1 cellular context compared by ENCODE assay signal in genomic region chr12:93122569-93123091, GRCh38.
A peak's percentile ranks its signal among the peaks of the same experiment; 100 is the strongest.
TF ChIP-seq lines count a peak whose summit lies in the region.

No MANE protein-coding gene starts in this region.

TF ChIP-seq in HepG2, 621 proteins besides CTCF, POLR2A, EP300 and RAD21 (continued from another document and continues in another):
- TF ChIP-seq ZNF570 (CRISPR knock-in tag; IDR thresholded peaks at IDR 0.05; ENCODE audit: borderline replicate concordance) (no peak), MZF1 (CRISPR knock-in tag; IDR thresholded peaks at IDR 0.05; ENCODE audit: borderline replicate concordance) (no peak), RBAK (CRISPR knock-in tag; IDR thresholded peaks at IDR 0.05) (no peak), THAP9 (CRISPR knock-in tag; IDR thresholded peaks at IDR 0.05; ENCODE audit: borderline replicate concordance) (no peak), ZNF597 (CRISPR knock-in tag; IDR thresholded peaks at IDR 0.05) (no peak), ZNF558 (CRISPR knock-in tag; IDR thresholded peaks at IDR 0.05; ENCODE audit: borderline replicate concordance) (no peak), TRIM22 (IDR thresholded peaks at IDR 0.05) (no peak), GMEB1 (CRISPR knock-in tag; IDR thresholded peaks at IDR 0.05; ENCODE audit: borderline replicate concordance) (no peak), ZNF354B (CRISPR knock-in tag; IDR thresholded peaks at IDR 0.05) (no peak), SP5 (CRISPR knock-in tag; IDR thresholded peaks at IDR 0.05; ENCODE audit: borderline replicate concordance, low read depth) (no peak), ZNF383 (CRISPR knock-in tag; IDR thresholded peaks at IDR 0.05; ENCODE audit: borderline replicate concordance) (no peak), LCORL (IDR thresholded peaks at IDR 0.05) (no peak), LCORL (CRISPR knock-in tag; IDR thresholded peaks at IDR 0.05) (peak; percentile 36; the same call in 1 of the 2 replicates), RNF2 (conservative IDR thresholded peaks at IDR 0.05; ENCODE audit: low read depth) (no peak), ZNF432 (CRISPR knock-in tag; IDR thresholded peaks at IDR 0.05; ENCODE audit: borderline replicate concordance) (no peak), ZNF333 (CRISPR knock-in tag; IDR thresholded peaks at IDR 0.05; ENCODE audit: borderline replicate concordance) (no peak), ZNF30 (CRISPR knock-in tag; IDR thresholded peaks at IDR 0.05) (no peak), ZNF674 (CRISPR knock-in tag; IDR thresholded peaks at IDR 0.05; ENCODE audit: low read depth) (no peak), HNRNPL (IDR thresholded peaks at IDR 0.05; ENCODE audit: low read depth, low read length) (no peak), TFAP4 (IDR thresholded peaks at IDR 0.05; ENCODE audit: borderline replicate concordance, low read depth) (no peak), ELK4 (CRISPR knock-in tag; IDR thresholded peaks at IDR 0.05; ENCODE audit: borderline replicate concordance) (no peak), KDM5B (CRISPR knock-in tag; IDR thresholded peaks at IDR 0.05; ENCODE audit: borderline replicate concordance) (no peak), SATB2 (CRISPR knock-in tag; IDR thresholded peaks at IDR 0.05) (no peak), CBX2 (IDR thresholded peaks at IDR 0.05; ENCODE audit: low read depth, low read length) (no peak), CBX2 (CRISPR knock-in tag; IDR thresholded peaks at IDR 0.05; ENCODE audit: low read depth) (no peak), FLYWCH1 (CRISPR knock-in tag; IDR thresholded peaks at IDR 0.05) (no peak), ZNF605 (CRISPR knock-in tag; IDR thresholded peaks at IDR 0.05) (no peak), SOX5 (CRISPR knock-in tag; IDR thresholded peaks at IDR 0.05; ENCODE audit: borderline replicate concordance) (peak; percentile 28; the same call in 1 of the 2 replicates), SP140L (CRISPR knock-in tag; IDR thresholded peaks at IDR 0.05; ENCODE audit: borderline replicate concordance) (no peak), TEF (CRISPR knock-in tag; IDR thresholded peaks at IDR 0.05) (no peak), CERS6 (CRISPR knock-in tag; IDR thresholded peaks at IDR 0.05) (no peak), ATF5 (CRISPR knock-in tag; IDR thresholded peaks at IDR 0.05; ENCODE audit: low read depth) (no peak), ZNF749 (CRISPR knock-in tag; IDR thresholded peaks at IDR 0.05; ENCODE audit: borderline replicate concordance) (no peak), ZNF670 (CRISPR knock-in tag; IDR thresholded peaks at IDR 0.05; ENCODE audit: borderline replicate concordance) (no peak), ATF4 (CRISPR knock-in tag; IDR thresholded peaks at IDR 0.05) (peak in 1 of 2 experiments; percentile 92; a peak in 2 of 4 replicates), NR2F1 (CRISPR knock-in tag; IDR thresholded peaks at IDR 0.05) (no peak), NR2C2 (CRISPR knock-in tag; IDR thresholded peaks at IDR 0.05; ENCODE audit: borderline replicate concordance) (peak; percentile 76), FOXP1 (IDR thresholded peaks at IDR 0.05) (no peak; the same call in 1 of the 2 replicates), FOXP1 (CRISPR knock-in tag; IDR thresholded peaks at IDR 0.05) (peak; percentile 62), ZNF430 (CRISPR knock-in tag; IDR thresholded peaks at IDR 0.05) (no peak), ZNF124 (CRISPR knock-in tag; IDR thresholded peaks at IDR 0.05) (0 out of 2 replicates have a peak, but pooled peaks have one; percentile 56), SETDB1 (CRISPR knock-in tag; IDR thresholded peaks at IDR 0.05; ENCODE audit: borderline replicate concordance) (no peak), ETV6 (CRISPR knock-in tag; conservative IDR thresholded peaks at IDR 0.05) (no peak), TBL1XR1 (IDR thresholded peaks at IDR 0.05; ENCODE audit: borderline replicate concordance, low read length, partially characterized antibody) (no peak), SMC3 (IDR thresholded peaks at IDR 0.05; ENCODE audit: low read length) (peak; percentile 10; the same call in 1 of the 2 replicates), ZNF281 (CRISPR knock-in tag; IDR thresholded peaks at IDR 0.05; ENCODE audit: borderline replicate concordance) (no peak), CHCHD3 (CRISPR knock-in tag; IDR thresholded peaks at IDR 0.05) (no peak), ZNF569 (CRISPR knock-in tag; IDR thresholded peaks at IDR 0.05; ENCODE audit: borderline replicate concordance) (no peak)
